13 cellular contexts compared by ENCODE assay signal in the genomic region with DNA sequence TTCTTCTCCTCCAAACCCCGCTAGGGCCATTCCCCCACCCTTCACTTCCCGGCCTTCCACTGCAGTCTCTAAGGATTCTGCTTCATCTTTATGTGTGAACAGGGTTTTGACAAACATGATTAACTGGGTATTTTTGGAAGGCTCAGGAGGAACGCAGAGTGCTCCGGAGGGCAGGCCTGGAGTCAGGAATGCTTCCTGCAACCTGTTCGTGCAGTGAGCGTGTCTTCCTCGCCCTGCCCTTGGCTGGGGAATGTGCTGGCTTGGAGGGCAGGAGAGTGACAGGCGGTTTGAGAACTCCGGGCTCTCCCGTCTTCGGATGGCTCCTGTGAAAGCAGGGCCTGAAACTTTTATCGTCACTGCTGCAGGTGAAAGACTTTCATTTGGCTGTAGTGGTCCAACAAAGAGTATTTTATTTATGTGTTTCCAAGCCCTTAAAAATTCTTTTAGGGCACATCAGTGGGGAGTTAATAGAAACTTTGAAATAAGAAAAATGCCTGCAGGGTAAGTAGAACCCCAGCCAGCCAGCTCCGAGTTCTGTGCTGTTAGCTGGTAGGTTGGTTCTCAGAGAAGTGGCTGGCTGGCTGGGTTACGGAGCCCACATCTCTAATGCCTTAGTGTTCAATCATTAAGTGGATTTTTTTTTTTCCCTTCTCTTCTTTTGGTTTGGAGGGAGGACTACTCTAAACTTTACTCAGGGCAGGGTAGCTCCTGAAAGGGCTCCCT. TPM values are rescaled to one million over a fixed set of nuclear protein-coding genes. Genes with fewer than 3 reads are reported as not detected.
DNase-seq lines count a peak whose midpoint lies in the region; FAIRE-seq and TF ChIP-seq lines count a peak whose summit lies in the region.
"Had no signal": no experiment of that assay in that cellular context is flagged by ENCODE, and none has a peak within 500 bp of the region (broad histone marks: within the 10 kb centered on the region; RNA-seq: fewer than 3 reads in every experiment).

No MANE protein-coding gene starts in this region.

- H3K27me3 Mint-ChIP-seq in HFFc6 (ENCODE audit: insufficient read depth) = no peaks in the 10 kb centered on the region; the same call in 1 of the 2 replicates

- peaks cover 0 to 14% of the 10 kb centered on the region in 2 donors for H3K4me1 ChIP-seq in small intestine (ENCODE audit: control insufficient read depth in 2 of 2, insufficient read depth in 1 of 2, low read depth in 1 of 2, low read length in 1 of 2)

- no peak for FAIRE-seq in small intestine (lab: Jason Lieb, UNC)
- FAIRE-seq in H54 (lab: Jason Lieb, UNC) = no peak

- H3K36me3 Mint-ChIP-seq in HFFc6 (ENCODE audit: low read depth) = peaks cover 20% of the 10 kb centered on the region
- H3K36me3 Mint-ChIP-seq: naive B cell had no signal

- no peaks in the 10 kb centered on the region for H3K27me3 ChIP-seq in small intestine (ENCODE audit: control insufficient read depth in 2 of 2, insufficient read depth in 2 of 2, low read length in 2 of 2)

- TF ChIP-seq CTCF in HFFc6 (IDR thresholded peaks at IDR 0.05) = no peak

- H3K27ac Mint-ChIP-seq in HFFc6 = peak overlapping the region; percentile 45; the same call in 1 of the 2 replicates
- H3K27ac Mint-ChIP-seq: CD14-positive monocyte, naive B cell had no signal

- H3K4me3 ChIP-seq in small intestine (ENCODE audit: low read depth in 1 of 2, low read length in 2 of 2) = no peak overlapping the region

- H3K4me1 Mint-ChIP-seq in HFFc6 (ENCODE audit: low read depth) = peaks cover 53% of the 10 kb centered on the region

- H3K9me3 ChIP-seq in small intestine (ENCODE audit: control insufficient read depth, low read depth) = no peaks in the 10 kb centered on the region

- H3K36me3 ChIP-seq in small intestine (ENCODE audit: control insufficient read depth in 2 of 2, insufficient read depth in 2 of 2, low read length in 2 of 2) = no peaks in the 10 kb centered on the region

- TF ChIP-seq POLR2A in H54 (IDR thresholded peaks at IDR 0.05; ENCODE audit: low read depth, low read length) = no peak

- no peak overlapping the region for H3K4me3 Mint-ChIP-seq in HFFc6
- H3K4me3 Mint-ChIP-seq: CD14-positive monocyte, naive B cell had no signal

- peak overlapping the region; percentile 21 for H3K27ac ChIP-seq in epithelial cell of prostate
- H3K27ac ChIP-seq in small intestine (ENCODE audit: low read depth in 1 of 2, low read length in 1 of 2) = no peak overlapping the region

- DNase-seq in HFFc6 (no peak), epithelial cell of prostate (ENCODE audit: low read depth, low spot score) (no peak), left kidney (ENCODE audit: low read depth, low spot score) (peak; percentile 81), small intestine (peak; percentile 18), NCI-H1048 (lab: John Stamatoyannopoulos, UW) (no peak), H54 (ENCODE audit: insufficient read length, low spot score) (no peak), DMS53 (lab: John Stamatoyannopoulos, UW) (no peak), G401 (ENCODE audit: low spot score) (no peak)
- DNase-seq: Kasumi-1; naive B cell; NCI-H345; stimulated activated CD4-positive, alpha-beta T cell treated with anti-CD3 and anti-CD28 coated beads, Interleukin-2, amount 100 ng/mL, for 24 hours had no signal

- 63 to 74% (median 69%) methylated on average over 14 of the region's 14 CpGs for WGBS in small intestine, 3 donors

- in situ Hi-C loops in G401 (cut with HindIII; ENCODE audit: low sequenced_read_pairs) = no loop called here

- no peaks in the 10 kb centered on the region for H3K9me3 Mint-ChIP-seq in HFFc6
- H3K9me3 Mint-ChIP-seq: naive B cell had no signal

RNA-seq across cellular contexts. Expression of a gene that starts 51.0 kb away (rescaled TPM):
- 10 to 100 TPM; 14.6 to 18.1 (median 16.2) TPM for total RNA-seq in HFFc6 (2021; fragmentation: NEBNext Ultra II Directional; extraction: Animal tissue kit (Norgen Biotek cat#: 25700))
- polyA plus RNA-seq in small intestine = 10 to 100 TPM; 13.2 to 21.5 (median 16.2) TPM
- 0.06 and 0.88 TPM in 2 replicates for total RNA-seq in G401 (2014; rRNA removed; shearing (Covaris generic))

Comparison
In these comparisons a context has a peak if more than half of its experiments do, and no peak if none do; other contexts are left out.
1. DNase-seq: peak in left kidney (single experiment) and small intestine (single experiment); none in HFFc6 (single experiment), epithelial cell of prostate (single experiment), NCI-H1048 (single experiment), H54 (single experiment), DMS53 (single experiment) and G401 (single experiment).